Comparison of ENCODE assay signal across 7 cellular contexts in genomic region chr3:38137615-38138346, GRCh38. TPM values are rescaled to one million over a fixed set of nuclear protein-coding genes. Genes with fewer than 3 reads are reported as not detected.
DNase-seq lines count a peak whose midpoint lies in the region; ATAC-seq and TF ChIP-seq lines count a peak whose summit lies in the region.

No MANE protein-coding gene starts in this region.

- H2AFZ ChIP-seq in GM23248: peak overlapping the region; percentile 90

- peak; percentile 80 for DNase-seq in GM23248
- peak in 2 of 3 donors; percentile 49 to 60 for DNase-seq in Peyer's patch
- peak; percentile 12 for DNase-seq in central memory CD4-positive, alpha-beta T cell
- DNase-seq in mesendoderm: peak; percentile 72
- DNase-seq in transverse colon: peak; percentile 37

- no peaks in the 10 kb centered on the region for H4K20me1 ChIP-seq in GM23248 (ENCODE audit: insufficient read depth)

- peak overlapping the region; percentile 37 for H3K4ac ChIP-seq in mesendoderm (ENCODE audit: low read depth, low read length)

- TF ChIP-seq CTCF in Peyer's patch (IDR thresholded peaks at IDR 0.05) (peak in 3 of 6 experiments; percentile 11 to 22 (median 16)), transverse colon (IDR thresholded peaks at IDR 0.05) (peak in 2 of 5 experiments; percentile 19 to 29)

- H3K9ac ChIP-seq in GM23248 (peak overlapping the region; percentile 83), mesendoderm (ENCODE audit: low read length) (peak overlapping the region; percentile 93)

- peak overlapping the region; percentile 97 for H3K56ac ChIP-seq in mesendoderm (ENCODE audit: low read length)

- 11 to 17% methylated on average over 22 of the region's 22 CpGs for WGBS in GM23248 (ENCODE audit: low coverage in 1 of 2, low lambda C conversion rate in 2 of 2, missing lambda C conversion rate in 2 of 2), 2 experiments
- WGBS in mesendoderm (ENCODE audit: extremely low coverage, insufficient coverage, low lambda C conversion rate): no CpG with 5 or more reads among the region's 22 CpGs
- 0 to 8% methylated on average over 5 to 16 of the region's 22 CpGs for WGBS in transverse colon (ENCODE audit: low coverage in 1 of 2), 2 donors

- no peak overlapping the region for H4K8ac ChIP-seq in mesendoderm (ENCODE audit: low read depth, low read length)

- peak overlapping the region; percentile 90 for H3K4me3 ChIP-seq in GM23248
- H3K4me3 ChIP-seq in Peyer's patch: peak overlapping the region; percentile 77 to 96 (median 89)
- peak overlapping the region; percentile 44 for H3K4me3 ChIP-seq in mesendoderm (ENCODE audit: low read length)
- H3K4me3 ChIP-seq in transverse colon: peak overlapping the region; percentile 58 to 97 (median 72)

- no peak for TF ChIP-seq EP300 in transverse colon (IDR thresholded peaks at IDR 0.05; ENCODE audit: low read depth)

- peak overlapping the region; percentile 95 for H3K4me2 ChIP-seq in GM23248 (ENCODE audit: unreplicated experiment)
- peak overlapping the region; percentile 67 for H3K4me2 ChIP-seq in mesendoderm (ENCODE audit: low read length)

- peak overlapping the region; percentile 20 for H2AK5ac ChIP-seq in mesendoderm (ENCODE audit: low read length)

- H3K23ac ChIP-seq in mesendoderm (ENCODE audit: low read length): no peak overlapping the region

- no peaks in the 10 kb centered on the region for H3K9me2 ChIP-seq in GM23248 (ENCODE audit: insufficient read depth)

- H3K79me1 ChIP-seq in mesendoderm (ENCODE audit: low read length): peaks cover 10% of the 10 kb centered on the region

- peak overlapping the region; percentile 77 for H3K27ac ChIP-seq in GM23248
- peak overlapping the region; percentile 86 to 94 (median 88) for H3K27ac ChIP-seq in Peyer's patch
- peak overlapping the region; percentile 87 for H3K27ac ChIP-seq in mesendoderm (ENCODE audit: low read depth, low read length)
- peak overlapping the region; percentile 91 to 97 (median 95) for H3K27ac ChIP-seq in transverse colon

- no peak overlapping the region for H4K5ac ChIP-seq in mesendoderm (ENCODE audit: low read length)

- no peaks in the 10 kb centered on the region for H3K9me3 ChIP-seq in GM23248 (ENCODE audit: low read depth)
- H3K9me3 ChIP-seq in Peyer's patch: no peaks in the 10 kb centered on the region
- no peaks in the 10 kb centered on the region for H3K9me3 ChIP-seq in transverse colon

- no peak overlapping the region for H2BK5ac ChIP-seq in mesendoderm (ENCODE audit: low read length)

- ATAC-seq in GM19463 (IDR thresholded peaks at IDR 0.05; ENCODE audit: unreplicated experiment): no peak
- no peak for ATAC-seq in GM18868 (IDR thresholded peaks at IDR 0.05; ENCODE audit: unreplicated experiment)

- intact Hi-C loops in transverse colon (cut with DNase I; ENCODE audit: low total_unique reads): no loop called here

- H3K36me3 ChIP-seq in GM23248 (ENCODE audit: low read depth) (no peaks in the 10 kb centered on the region; the same call in 1 of the 2 replicates), Peyer's patch (peaks cover 0 to 31% (median 0%) of the 10 kb centered on the region in 3 donors), mesendoderm (ENCODE audit: control insufficient read depth, insufficient read depth, low read length) (no peaks in the 10 kb centered on the region), transverse colon (peaks cover 0 to 12% (median 3%) of the 10 kb centered on the region in 4 donors)

- H2BK120ac ChIP-seq in mesendoderm (ENCODE audit: low read depth, low read length): no peak overlapping the region

- H3K27me3 ChIP-seq in GM23248 (replicated peaks; ENCODE audit: insufficient read depth) (no peaks in the 10 kb centered on the region), Peyer's patch (no peaks in the 10 kb centered on the region), mesendoderm (ENCODE audit: insufficient read depth, low read length, poor library complexity) (no peaks in the 10 kb centered on the region), transverse colon (no peaks in the 10 kb centered on the region)

- in situ Hi-C loops in GM23248 (cut with MboI) (no loop called here), transverse colon (cut with MboI; ENCODE audit: low pct_ligation_motif_present in 1 of 4, low pct_unique_long_range_greater_than_20kb in 1 of 4, low sequenced_read_pairs in 3 of 4) (loop anchor here in 2 of 4 donors (25.0 kb wide), 2 partner anchors 325 to 350 kb away; partner anchors contain the start of genes ACVR2B (in 1 of the 2) and EXOG (in 1 of the 2))

- H3K79me2 ChIP-seq in GM23248 (ENCODE audit: insufficient read depth): peaks cover 38% of the 10 kb centered on the region
- peaks cover 7% of the 10 kb centered on the region for H3K79me2 ChIP-seq in mesendoderm (ENCODE audit: control insufficient read depth, insufficient read depth, low read length)

- no peak overlapping the region for H2BK15ac ChIP-seq in mesendoderm (replicated peaks; ENCODE audit: low read depth)

- H3K18ac ChIP-seq in mesendoderm (ENCODE audit: low read length): peak overlapping the region; percentile 53

- H3F3A ChIP-seq in GM23248 (ENCODE audit: insufficient read depth): 0 out of 2 replicates have a peak, but pooled peaks cover 8% of the 10 kb centered on the region

- no peak for TF ChIP-seq POLR2A in Peyer's patch (IDR thresholded peaks at IDR 0.05)
- TF ChIP-seq POLR2A in transverse colon (IDR thresholded peaks at IDR 0.05): no peak

- H3K4me1 ChIP-seq in GM23248 (ENCODE audit: insufficient read depth): peaks cover 15% of the 10 kb centered on the region; the same call in 1 of the 2 replicates
- peaks cover 0 to 59% (median 13%) of the 10 kb centered on the region in 4 donors for H3K4me1 ChIP-seq in Peyer's patch
- peaks cover 8% of the 10 kb centered on the region for H3K4me1 ChIP-seq in mesendoderm (ENCODE audit: control insufficient read depth, low read depth, low read length)
- peaks cover 35 to 54% (median 51%) of the 10 kb centered on the region in 4 donors for H3K4me1 ChIP-seq in transverse colon

RNA-seq across cellular contexts. Expression of gene MYD88, which starts 0.7 kb away (rescaled TPM):
- 6.7 and 8.6 TPM in 2 replicates for total RNA-seq in GM23248 (2014; rRNA removed; shearing (Covaris generic))
- polyA plus RNA-seq in GM23248 (2016; fragmentation: Nextera tagmentation; extraction: Ambion mirVana): 32.1 and 33.3 TPM in 2 replicates
- total RNA-seq in Peyer's patch: 10 to 100 TPM; 41.8 to 82.7 (median 73.8) TPM
- 26.2 TPM for polyA plus RNA-seq in mesendoderm (2013, experiment 1 of 2)
- polyA plus RNA-seq in mesendoderm (2013, experiment 2 of 2): 26.8 TPM
- 10 to 100 TPM; 49.0 to 82.2 (median 76.5) TPM for total RNA-seq in transverse colon

RNA-seq across cellular contexts. Expression of gene ACAA1, which starts 0.9 kb away (rescaled TPM):
- 18.7 and 32.9 TPM in 2 replicates for total RNA-seq in GM23248 (2014; rRNA removed; shearing (Covaris generic))
- 49.3 and 50.5 TPM in 2 replicates for polyA plus RNA-seq in GM23248 (2016; fragmentation: Nextera tagmentation; extraction: Ambion mirVana)
- total RNA-seq in Peyer's patch: 100 to 1,000 TPM; 123 to 324 (median 186) TPM
- 16.5 TPM for polyA plus RNA-seq in mesendoderm (2013, experiment 1 of 2)
- polyA plus RNA-seq in mesendoderm (2013, experiment 2 of 2): 16.7 TPM
- total RNA-seq in transverse colon: 100 to 1,000 TPM; 123 to 278 (median 204) TPM

RNA-seq across cellular contexts. Expression of gene OXSR1, which starts 27.6 kb away (rescaled TPM):
- total RNA-seq in GM23248 (2014; rRNA removed; shearing (Covaris generic)): 29.5 and 40.0 TPM in 2 replicates
- 15.0 and 17.1 TPM in 2 replicates for polyA plus RNA-seq in GM23248 (2016; fragmentation: Nextera tagmentation; extraction: Ambion mirVana)
- total RNA-seq in Peyer's patch (10 to 100 TPM; 17.3 to 49.7 (median 28.7) TPM), transverse colon (10 to 100 TPM; 35.9 to 47.9 (median 43.5) TPM)
- polyA plus RNA-seq in mesendoderm (2013, experiment 1 of 2): 24.2 TPM
- polyA plus RNA-seq in mesendoderm (2013, experiment 2 of 2): 24.6 TPM

Comparison
In these comparisons a context has a peak if more than half of its experiments do, and no peak if none do; other contexts are left out.
1. DNase-seq: peak in every context shown above with its lines; median percentile 80 in GM23248; 72 in mesendoderm; 54 in Peyer's patch; 37 in transverse colon; 12 in central memory CD4-positive, alpha-beta T cell.